In genomic region chr6:154394571-154394970, GRCh38 we compare ENCODE assay signal across 17 cellular contexts. TPM values are rescaled to one million over a fixed set of nuclear protein-coding genes. Genes with fewer than 3 reads are reported as not detected.
"Had no signal": no experiment of that assay in that cellular context is flagged by ENCODE, and none has a peak within 500 bp of the region (broad histone marks: within the 10 kb centered on the region; RNA-seq: fewer than 3 reads in every experiment).

No MANE protein-coding gene starts in this region.

- H3K9me3 ChIP-seq: right atrium auricular region, thoracic aorta, transverse colon had no signal

- H3K36me3 Mint-ChIP-seq: natural killer cell treated with Interleukin-12 subunit alpha and Interleukin-12 subunit beta and Interleukin-15 and Interleukin-18, amount 100 ng/mL, for 72 hours; stimulated activated effector memory CD8-positive, alpha-beta T cell treated with anti-CD3 and anti-CD28 coated beads, Interleukin-12 subunit alpha, Interleukin-12 subunit beta, amount 100 ng/mL, for 72 hours had no signal

- H3K27me3 ChIP-seq: dorsolateral prefrontal cortex, right atrium auricular region, transverse colon had no signal

- H3K36me3 ChIP-seq: right atrium auricular region, transverse colon had no signal

- DNase-seq: cortex of kidney; dorsolateral prefrontal cortex; effector CD8-positive, alpha-beta T cell; glutamatergic neuron; islet precursor cell; mammary epithelial cell; stimulated activated CD4-positive, alpha-beta T cell treated with anti-CD3 and anti-CD28 coated beads, Interleukin-4, amount 100 ng/mL, for 1 hour; stimulated activated CD8-positive, alpha-beta memory T cell treated with anti-CD3 and anti-CD28 coated beads, Interleukin-4, amount 100 ng/mL, for 48 hours; stimulated activated naive CD8-positive, alpha-beta T cell treated with anti-CD3 and anti-CD28 coated beads, Interleukin-15, Interleukin-2, amounts not matched to agents 100 U/mL and 50 U/mL, for 24 hours; transverse colon had no signal

- H3K4me1 ChIP-seq: parathyroid adenoma, right atrium auricular region, transverse colon had no signal

- H3K9me3 Mint-ChIP-seq: central memory CD8-positive, alpha-beta T cell; stimulated activated effector memory CD8-positive, alpha-beta T cell treated with anti-CD3 and anti-CD28 coated beads, Interleukin-12 subunit alpha, Interleukin-12 subunit beta, amount 100 ng/mL, for 72 hours had no signal

- H3K4me3 ChIP-seq: dorsolateral prefrontal cortex, right atrium auricular region, thoracic aorta, transverse colon had no signal

- H3K27ac ChIP-seq: parathyroid adenoma, right atrium auricular region, thoracic aorta, transverse colon had no signal

- H3K4me1 Mint-ChIP-seq: central memory CD8-positive, alpha-beta T cell had no signal

- H3K27ac Mint-ChIP-seq: mesothelial cell of epicardium; natural killer cell treated with Interleukin-12 subunit alpha and Interleukin-12 subunit beta and Interleukin-15 and Interleukin-18, amount 100 ng/mL, for 72 hours; stimulated activated effector memory CD8-positive, alpha-beta T cell treated with anti-CD3 and anti-CD28 coated beads, Interleukin-12 subunit alpha, Interleukin-12 subunit beta, amount 100 ng/mL, for 72 hours had no signal

- H3K4me3 Mint-ChIP-seq: central memory CD8-positive, alpha-beta T cell; mesothelial cell of epicardium; natural killer cell treated with Interleukin-12 subunit alpha and Interleukin-12 subunit beta and Interleukin-15 and Interleukin-18, amount 100 ng/mL, for 72 hours; stimulated activated effector memory CD8-positive, alpha-beta T cell treated with anti-CD3 and anti-CD28 coated beads, Interleukin-12 subunit alpha, Interleukin-12 subunit beta, amount 100 ng/mL, for 72 hours had no signal

RNA-seq across cellular contexts. Expression of gene IPCEF1, which starts 38.0 kb away (rescaled TPM):
- polyA plus RNA-seq: mammary epithelial cell had no signal
